20 cellular contexts compared by ENCODE assay signal in genomic region chr5:150105898-150106615, GRCh38. TPM values are rescaled to one million over a fixed set of nuclear protein-coding genes. Genes with fewer than 3 reads are reported as not detected.
DNase-seq lines count a peak whose midpoint lies in the region; ATAC-seq and TF ChIP-seq lines count a peak whose summit lies in the region.
"Had no signal": no experiment of that assay in that cellular context is flagged by ENCODE, and none has a peak within 500 bp of the region (broad histone marks: within the 10 kb centered on the region; RNA-seq: fewer than 3 reads in every experiment).

No MANE protein-coding gene starts in this region.

- POLR2A ChIA-PET in CD8-positive, alpha-beta memory T cell (lab: Charles Lee) = no interaction called here

- H3K27ac Mint-ChIP-seq in mesothelial cell of epicardium = peak overlapping the region; percentile 24
- no peak overlapping the region for H3K27ac Mint-ChIP-seq in CD8-positive, alpha-beta memory T cell
- H3K27ac Mint-ChIP-seq: activated B cell treated with CpG ODN at 0.5 μM for 24 hours; activated naive CD4-positive, alpha-beta T cell treated with anti-CD3 and anti-CD28 coated beads, Interleukin-2, amount 50 U/mL, for 24 hours; T-helper 2 cell treated with Interferon-gamma antibody and Interleukin-4, amounts not matched to agents 5 μg/mL and 100 μg/mL, for 36 hours had no signal

- intact Hi-C loops in heart left ventricle (cut with DNase I) = loop anchor here in 1 of 10 donors (5.0 kb wide), 1 partner anchor 34 kb away; no protein-coding TSS in a partner anchor
- intact Hi-C loops in aorta (cut with DNase I) = no loop called here

- H3K9me3 Mint-ChIP-seq in mesothelial cell of epicardium = no peaks in the 10 kb centered on the region
- no peaks in the 10 kb centered on the region for H3K9me3 Mint-ChIP-seq in CD8-positive, alpha-beta memory T cell
- H3K9me3 Mint-ChIP-seq: activated B cell treated with CpG ODN at 0.5 μM for 24 hours; activated naive CD4-positive, alpha-beta T cell treated with anti-CD3 and anti-CD28 coated beads, Interleukin-2, amount 50 U/mL, for 24 hours; T-helper 2 cell treated with Interferon-gamma antibody and Interleukin-4, amounts not matched to agents 5 μg/mL and 100 μg/mL, for 36 hours had no signal

- CTCF ChIA-PET in CD8-positive, alpha-beta memory T cell (lab: Charles Lee) = no interaction called here

- H3K36me3 ChIP-seq in heart left ventricle (no peaks in the 10 kb centered on the region), aorta (ENCODE audit: control insufficient read depth in 1 of 2, insufficient read depth in 2 of 2, low read length in 1 of 2) (no peaks in the 10 kb centered on the region), BE2C (no peaks in the 10 kb centered on the region)
- H3K36me3 ChIP-seq in CD8-positive, alpha-beta memory T cell (ENCODE audit: insufficient read depth, low read length) = no peaks in the 10 kb centered on the region
- H3K36me3 ChIP-seq: sigmoid colon, SJCRH30, tibial artery had no signal

- H3K4me1 ChIP-seq in heart left ventricle (peaks cover 0 to 42% (median 0%) of the 10 kb centered on the region in 12 donors), aorta (ENCODE audit: control insufficient read depth in 1 of 2, insufficient read depth in 2 of 2, low read length in 2 of 2) (no peaks in the 10 kb centered on the region), BE2C (no peaks in the 10 kb centered on the region)
- H3K4me1 ChIP-seq in CD8-positive, alpha-beta memory T cell (ENCODE audit: insufficient read depth, low read length) = no peaks in the 10 kb centered on the region
- H3K4me1 ChIP-seq: sigmoid colon, tibial artery had no signal

- 88 to 91% (median 90%) methylated on average over 7 of the region's 7 CpGs for WGBS in heart left ventricle, 4 donors
- 91 to 93% methylated on average over 7 of the region's 7 CpGs for WGBS in aorta, 2 donors

- H3K4me1 Mint-ChIP-seq in mesothelial cell of epicardium = peaks cover 24% of the 10 kb centered on the region
- no peaks in the 10 kb centered on the region for H3K4me1 Mint-ChIP-seq in CD8-positive, alpha-beta memory T cell
- H3K4me1 Mint-ChIP-seq: activated naive CD4-positive, alpha-beta T cell treated with anti-CD3 and anti-CD28 coated beads, Interleukin-2, amount 50 U/mL, for 24 hours had no signal

- no peaks in the 10 kb centered on the region for H3K27me3 ChIP-seq in heart left ventricle
- H3K27me3 ChIP-seq in aorta (ENCODE audit: control insufficient read depth in 1 of 2, insufficient read depth in 2 of 2, low read length in 1 of 2) = no peaks in the 10 kb centered on the region
- no peaks in the 10 kb centered on the region for H3K27me3 ChIP-seq in BE2C
- no peaks in the 10 kb centered on the region for H3K27me3 ChIP-seq in CD8-positive, alpha-beta memory T cell (ENCODE audit: insufficient read depth, low read length, poor library complexity, severe bottlenecking)
- H3K27me3 ChIP-seq: sigmoid colon, SJCRH30, tibial artery had no signal

- H3K9me3 ChIP-seq in heart left ventricle (no peaks in the 10 kb centered on the region), aorta (ENCODE audit: control insufficient read depth, low read length) (no peaks in the 10 kb centered on the region), BE2C (no peaks in the 10 kb centered on the region; the same call in 1 of the 2 replicates)
- no peaks in the 10 kb centered on the region for H3K9me3 ChIP-seq in CD8-positive, alpha-beta memory T cell (ENCODE audit: low read length)
- H3K9me3 ChIP-seq: sigmoid colon, SJCRH30, tibial artery had no signal

- no peaks in the 10 kb centered on the region for H3K27me3 Mint-ChIP-seq in mesothelial cell of epicardium (ENCODE audit: low read depth)
- peaks cover 10 to 15% of the 10 kb centered on the region in 2 donors for H3K27me3 Mint-ChIP-seq in CD8-positive, alpha-beta memory T cell
- H3K27me3 Mint-ChIP-seq: activated B cell treated with CpG ODN at 0.5 μM for 24 hours; activated naive CD4-positive, alpha-beta T cell treated with anti-CD3 and anti-CD28 coated beads, Interleukin-2, amount 50 U/mL, for 24 hours had no signal

- ATAC-seq in heart left ventricle (peak in 3 of 4 donors; percentile 25 to 62 (median 36)), aorta (ENCODE audit: low FRiP score) (no peak)

- H3K27ac ChIP-seq in heart left ventricle (no peak overlapping the region), aorta (ENCODE audit: low read depth in 1 of 2, low read length in 2 of 2) (no peak overlapping the region)
- H3K27ac ChIP-seq in CD8-positive, alpha-beta memory T cell (ENCODE audit: low read depth, low read length) = no peak overlapping the region
- H3K27ac ChIP-seq: sigmoid colon, SJCRH30, tibial artery had no signal

- TF ChIP-seq POLR2A in heart left ventricle (IDR thresholded peaks at IDR 0.05) = no peak

- H3K4me3 ChIP-seq in heart left ventricle (no peak overlapping the region), aorta (ENCODE audit: low read length in 2 of 2) (no peak overlapping the region), BE2C (ENCODE audit: low read depth, low read length) (no peak overlapping the region)
- no peak overlapping the region for H3K4me3 ChIP-seq in CD8-positive, alpha-beta memory T cell (ENCODE audit: low read length)
- H3K4me3 ChIP-seq: sigmoid colon, SJCRH30, tibial artery had no signal

- DNase-seq in SKM-1 treated with dmso at 0.1 percent for 144 hours (lab: John Stamatoyannopoulos, UW; ENCODE audit: unreplicated experiment) (peak; percentile 28), SKM-1 (lab: John Stamatoyannopoulos, UW; ENCODE audit: unreplicated experiment) (no peak), heart left ventricle (no peak), mesothelial cell of epicardium (ENCODE audit: low spot score in 2 of 2, unreplicated experiment in 2 of 2) (no peak), aorta (peak; percentile 62 to 74), BE2C (no peak), COLO829 (ENCODE audit: low spot score) (no peak)
- no peak for DNase-seq in CD8-positive, alpha-beta memory T cell
- DNase-seq: activated B cell treated with CpG ODN at 0.5 μM for 24 hours; activated CD8-positive, alpha-beta memory T cell treated with anti-CD3 and anti-CD28 coated beads for 24 hours; DMS79 treated with DMSO at 0.1 percent for 48 hours; hippocampal formation; nucleus accumbens; sigmoid colon; stimulated activated naive CD4-positive, alpha-beta T cell; tibial artery had no signal

- no peak overlapping the region for H3K4me3 Mint-ChIP-seq in mesothelial cell of epicardium
- H3K4me3 Mint-ChIP-seq in CD8-positive, alpha-beta memory T cell = no peak overlapping the region
- H3K4me3 Mint-ChIP-seq: activated B cell treated with CpG ODN at 0.5 μM for 24 hours; activated naive CD4-positive, alpha-beta T cell treated with anti-CD3 and anti-CD28 coated beads, Interleukin-2, amount 50 U/mL, for 24 hours; T-helper 2 cell treated with Interferon-gamma antibody and Interleukin-4, amounts not matched to agents 5 μg/mL and 100 μg/mL, for 36 hours had no signal

- no peaks in the 10 kb centered on the region for H3K36me3 Mint-ChIP-seq in mesothelial cell of epicardium
- H3K36me3 Mint-ChIP-seq in CD8-positive, alpha-beta memory T cell = no peaks in the 10 kb centered on the region
- H3K36me3 Mint-ChIP-seq: activated naive CD4-positive, alpha-beta T cell treated with anti-CD3 and anti-CD28 coated beads, Interleukin-2, amount 50 U/mL, for 24 hours had no signal

- TF ChIP-seq CTCF in heart left ventricle (IDR thresholded peaks at IDR 0.05) = no peak
- no peak for TF ChIP-seq CTCF in mesothelial cell of epicardium (IDR thresholded peaks at IDR 0.05; ENCODE audit: unreplicated experiment)
- no peak for TF ChIP-seq CTCF in BE2C (IDR thresholded peaks at IDR 0.05; ENCODE audit: low read depth, low read length)

RNA-seq across cellular contexts. Expression of gene CSF1R, which starts 19.7 kb away (rescaled TPM):
- total RNA-seq in heart left ventricle (100 to 1,000 TPM in 1 of 9 donors, 10 to 100 TPM in 6, 1 to 10 TPM in 2; 5.8 to 143 (median 12.0) TPM), mesothelial cell of epicardium (0.07 to 0.27 TPM (median 0.18 TPM) in 3 replicates), aorta (100 to 1,000 TPM in 1 of 2 donors, 10 to 100 TPM in 1; 35.3 to 125 TPM)
- polyA plus RNA-seq in heart left ventricle (1 to 10 TPM; 5.0 to 5.6 TPM), aorta (10 to 100 TPM in 1 of 2 donors, 1 to 10 TPM in 1; 3.4 to 15.0 TPM)
- 0.69 TPM for polyA plus RNA-seq in BE2C (2012; ENCODE audit: insufficient read depth, insufficient read length, low read depth)
- total RNA-seq in CD8-positive, alpha-beta memory T cell = 1 to 10 TPM; 1.7 to 2.7 TPM
- polyA plus RNA-seq in CD8-positive, alpha-beta memory T cell = 0.59 TPM
- total RNA-seq: OCI-LY7 had no signal

RNA-seq across cellular contexts. Expression of gene PDGFRB, which starts 49.6 kb away (rescaled TPM):
- 100 to 1,000 TPM in 3 of 9 donors, 10 to 100 TPM in 6; 28.3 to 112 (median 45.6) TPM for total RNA-seq in heart left ventricle
- 10 to 100 TPM; 27.6 to 53.1 TPM for polyA plus RNA-seq in heart left ventricle
- total RNA-seq in mesothelial cell of epicardium = 100 to 105 TPM (median 102 TPM) in 3 replicates
- total RNA-seq in aorta = 100 to 1,000 TPM; 217 to 360 TPM
- 100 to 1,000 TPM in 1 of 2 donors, 10 to 100 TPM in 1; 44.0 to 353 TPM for polyA plus RNA-seq in aorta
- polyA plus RNA-seq in BE2C (2012; ENCODE audit: insufficient read depth, insufficient read length, low read depth) = 187 TPM
- total RNA-seq in CD8-positive, alpha-beta memory T cell = 1 to 10 TPM in 1 of 2 experiments, under 1 TPM in 1; 0.66 to 2.0 TPM
- 0.81 TPM for polyA plus RNA-seq in CD8-positive, alpha-beta memory T cell

Comparison
In these comparisons a context has a peak if more than half of its experiments do, and no peak if none do; other contexts are left out.
1. DNase-seq: peak in SKM-1 treated with dmso at 0.1 percent for 144 hours (single experiment) and aorta (2 of 2); none in SKM-1 (single experiment), heart left ventricle (0 of 5), mesothelial cell of epicardium (0 of 2), BE2C (single experiment), COLO829 (single experiment) and CD8-positive, alpha-beta memory T cell (0 of 5).
2. RNA of gene PDGFRB, which starts 49.6 kb away (total RNA-seq): 217 to 360 TPM in aorta, 100 to 105 TPM in mesothelial cell of epicardium and 28.3 to 112 TPM in heart left ventricle; 0.66 to 2.0 TPM in CD8-positive, alpha-beta memory T cell; every median in the first group is over 4 times any median in the second.